18 cellular contexts compared by ENCODE assay signal in genomic region chr20:37539956-37540455, GRCh38. TPM values are rescaled to one million over a fixed set of nuclear protein-coding genes. Genes with fewer than 3 reads are reported as not detected.
"Had no signal": no experiment of that assay in that cellular context is flagged by ENCODE, and none has a peak within 500 bp of the region (broad histone marks: within the 10 kb centered on the region; RNA-seq: fewer than 3 reads in every experiment).

No MANE protein-coding gene starts in this region.

- H3K9me3 ChIP-seq: ascending aorta, gastroesophageal sphincter, heart right ventricle, pancreas had no signal

- H3K27me3 ChIP-seq: ascending aorta, dorsolateral prefrontal cortex, gastroesophageal sphincter, pancreas had no signal

- DNase-seq: activated CD4-positive, alpha-beta T cell treated with anti-CD3 and anti-CD28 coated beads, Interleukin-2, amount 50 U/mL, for 4 hours; activated naive CD4-positive, alpha-beta T cell treated with anti-CD3 and anti-CD28 coated beads, Interleukin-2, amount 10 ng/mL, durations not matched to agents 7 days and 5 days; dorsolateral prefrontal cortex; erythroblast; heart right ventricle; naive B cell; pancreas; T-helper 17 cell had no signal

- H3K36me3 ChIP-seq: ascending aorta, gastroesophageal sphincter, heart right ventricle, pancreas had no signal

- ATAC-seq: activated CD4-positive, CD25-positive, alpha-beta regulatory T cell treated with anti-CD3 and anti-CD28 coated beads, Interleukin-2, amount 50 U/mL, for 24 hours; activated T-helper 17 cell treated with anti-CD3 and anti-CD28 coated beads, Interleukin-2, amount 50 U/mL, for 72 hours; gastroesophageal sphincter; heart right ventricle; pancreas; stimulated activated effector memory CD8-positive, alpha-beta T cell treated with anti-CD3 and anti-CD28 coated beads, Interleukin-12 subunit alpha, Interleukin-12 subunit beta, amount 100 ng/mL, for 72 hours; T-helper 17 cell had no signal

- FAIRE-seq: bronchial epithelial cell, islet of Langerhans, pancreas, TTC549, urothelium cell line had no signal

- H3K4me1 ChIP-seq: ascending aorta, gastroesophageal sphincter, heart right ventricle, pancreas had no signal

- H3K4me3 ChIP-seq: ascending aorta, dorsolateral prefrontal cortex, gastroesophageal sphincter, heart right ventricle, lung, pancreas had no signal

- H3K27ac ChIP-seq: ascending aorta, dorsolateral prefrontal cortex, gastroesophageal sphincter, heart right ventricle, pancreas had no signal

RNA-seq across cellular contexts. Expression of gene NNAT, which starts 19.0 kb away (rescaled TPM):
- total RNA-seq: ascending aorta, bronchial epithelial cell, T-helper 17 cell had no signal
